Comparison of ENCODE assay signal across 9 cellular contexts in genomic region chr12:58877243-58877743, GRCh38. TPM values are rescaled to one million over a fixed set of nuclear protein-coding genes. Genes with fewer than 3 reads are reported as not detected.
DNase-seq lines count a peak whose midpoint lies in the region; TF ChIP-seq lines count a peak whose summit lies in the region.
"Had no signal": no experiment of that assay in that cellular context is flagged by ENCODE, and none has a peak within 500 bp of the region (broad histone marks: within the 10 kb centered on the region; RNA-seq: fewer than 3 reads in every experiment).

No MANE protein-coding gene starts in this region.

- H4K20me1 ChIP-seq in PC-9 (ENCODE audit: insufficient read depth) = 0 out of 2 replicates have a peak, but pooled peaks cover 3% of the 10 kb centered on the region

- H3K4me3 ChIP-seq in PC-9 (no peak overlapping the region), fibroblast of pulmonary artery (replicated peaks; ENCODE audit: low read depth, low read length) (no peak overlapping the region), thymus (ENCODE audit: low read length) (no peak overlapping the region)

- intact Hi-C loops in PC-9 (cut with micrococcal nuclease; ENCODE audit: unreplicated experiment) = loop anchor here (2.0 kb wide), 1 partner anchor 164 kb away; no protein-coding TSS in a partner anchor

- peaks cover 55% of the 10 kb centered on the region for H3K36me3 ChIP-seq in PC-9 (ENCODE audit: low read depth)
- no peaks in the 10 kb centered on the region for H3K36me3 ChIP-seq in thymus (ENCODE audit: control insufficient read depth, insufficient read depth)

- H3K27me3 ChIP-seq in PC-9 (ENCODE audit: insufficient read depth, low read depth) (no peaks in the 10 kb centered on the region), thymus (ENCODE audit: control insufficient read depth, insufficient read depth) (no peaks in the 10 kb centered on the region)

- H3K27ac ChIP-seq in PC-9 = 0 out of 2 replicates have a peak overlapping the region, but pooled peaks have one; percentile 8
- H3K27ac ChIP-seq in thymus (ENCODE audit: low read depth) = peak overlapping the region; percentile 36

- H3K9me2 ChIP-seq in PC-9 (ENCODE audit: insufficient read depth) = no peaks in the 10 kb centered on the region

- BruUV-seq in PC-9 (replicated peaks; lab: Mats Ljungman, UMichigan) = no TSS peak

- peaks cover 8% of the 10 kb centered on the region for H3F3A ChIP-seq in PC-9 (ENCODE audit: insufficient read depth, low read depth)

- TF ChIP-seq CTCF in PC-9 (conservative IDR thresholded peaks at IDR 0.05) = no peak
- TF ChIP-seq CTCF in fibroblast of pulmonary artery (IDR thresholded peaks at IDR 0.05; ENCODE audit: low read length, missing control alignments) = no peak

- DNase-seq in NCI-H1417 (lab: John Stamatoyannopoulos, UW) = peak in 2 of 3 experiments; percentile 49 to 80
- no peak for DNase-seq in NCI-H1417 treated with DMSO at 0.1 percent for 48 hours (lab: John Stamatoyannopoulos, UW)
- peak; percentile 63 to 92 for DNase-seq in PC-9
- peak; percentile 57 for DNase-seq in fibroblast of pulmonary artery (ENCODE audit: low read depth)
- no peak for DNase-seq in activated naive CD4-positive, alpha-beta T cell treated with Interleukin-2 at 50 U/mL for 16 hours
- DNase-seq in NCI-H1694 treated with DMSO at 0.1 percent for 48 hours (lab: John Stamatoyannopoulos, UW) = no peak
- DNase-seq in NCI-H446 treated with DMSO at 0.1 percent for 48 hours (lab: John Stamatoyannopoulos, UW) = no peak
- DNase-seq: activated CD4-positive, alpha-beta T cell treated with anti-CD3 and anti-CD28 coated beads, Interleukin-2, amount 50 U/mL, for 48 hours had no signal

- H3K79me2 ChIP-seq in PC-9 (ENCODE audit: low read depth) = no peaks in the 10 kb centered on the region

- H3K4me1 ChIP-seq in PC-9 (replicated peaks; ENCODE audit: insufficient read depth) (peaks cover 17% of the 10 kb centered on the region), thymus (ENCODE audit: control insufficient read depth, insufficient read depth, low read length) (no peaks in the 10 kb centered on the region)

- WGBS in thymus = 87% methylated on average over 15 of the region's 15 CpGs

- H2AFZ ChIP-seq in PC-9 = no peak overlapping the region

- H3K4me2 ChIP-seq in PC-9 = peak overlapping the region; percentile 27

- CTCF ChIA-PET in PC-9 (lab: Charles Lee) = no interaction called here

- POLR2A ChIA-PET in PC-9 (lab: Charles Lee; ENCODE audit: unreplicated experiment) = interaction anchor here (0.6 to 0.7 kb wide), 2 partner anchors 12 to 843 kb away, joined by 3 read pairs; no protein-coding TSS in a partner anchor

- H3K9me3 ChIP-seq in PC-9 (ENCODE audit: insufficient read depth, low read depth) (no peaks in the 10 kb centered on the region), thymus (ENCODE audit: control insufficient read depth) (no peaks in the 10 kb centered on the region)

RNA-seq across cellular contexts. Expression of gene LRIG3, which starts 43.0 kb away (rescaled TPM):
- total RNA-seq in PC-9 (2021) = 8.8 and 10.6 TPM in 2 replicates
- 12.5 TPM for polyA plus RNA-seq in thymus

Comparison
In these comparisons a context has a peak if more than half of its experiments do, and no peak if none do; other contexts are left out.
1. DNase-seq: peak in NCI-H1417 (2 of 3), PC-9 (2 of 2) and fibroblast of pulmonary artery (single experiment); none in NCI-H1417 treated with DMSO at 0.1 percent for 48 hours (single experiment), activated naive CD4-positive, alpha-beta T cell treated with Interleukin-2 at 50 U/mL for 16 hours (single experiment), NCI-H1694 treated with DMSO at 0.1 percent for 48 hours (single experiment) and NCI-H446 treated with DMSO at 0.1 percent for 48 hours (single experiment).